ENCODE assay signal across 10 cellular contexts in genomic region chr3:88433572-88433971, GRCh38.
A peak's percentile ranks its signal among the peaks of the same experiment; 100 is the strongest.
DNase-seq lines count a peak whose midpoint lies in the region; ATAC-seq and TF ChIP-seq lines count a peak whose summit lies in the region.
"Had no signal": no experiment of that assay in that cellular context is flagged by ENCODE, and none has a peak within 500 bp of the region (broad histone marks: within the 10 kb centered on the region; RNA-seq: fewer than 3 reads in every experiment).

No MANE protein-coding gene starts in this region.

- no peaks in the 10 kb centered on the region for H3K36me3 ChIP-seq in A673 (ENCODE audit: insufficient read depth, low read length, poor library complexity, severe bottlenecking)
- no peaks in the 10 kb centered on the region for H3K36me3 ChIP-seq in CD8-positive, alpha-beta memory T cell (ENCODE audit: insufficient read depth, low read length)

- H3K27me3 Mint-ChIP-seq in CD8-positive, alpha-beta memory T cell, result no peaks in the 10 kb centered on the region

- intact Hi-C loops in A673 (cut with micrococcal nuclease; ENCODE audit: unreplicated experiment), result no loop called here

- ATAC-seq in GM19043 (IDR thresholded peaks at IDR 0.05; ENCODE audit: low read depth, unreplicated experiment), result peak; percentile 97
- ATAC-seq in HG02885 (IDR thresholded peaks at IDR 0.05; ENCODE audit: poor library complexity, unreplicated experiment), result peak; percentile 97

- no peaks in the 10 kb centered on the region for H3K9me3 ChIP-seq in A673 (ENCODE audit: low read depth, low read length, poor library complexity, severe bottlenecking)
- H3K9me3 ChIP-seq in CD8-positive, alpha-beta memory T cell (ENCODE audit: low read length), result no peaks in the 10 kb centered on the region

- no peaks in the 10 kb centered on the region for H3K4me1 Mint-ChIP-seq in CD8-positive, alpha-beta memory T cell

- BruUV-seq in A673 (replicated peaks; lab: Mats Ljungman, UMichigan), result no TSS peak

- no peak for TF ChIP-seq CTCF in A673 (conservative IDR thresholded peaks at IDR 0.05; ENCODE audit: low read depth, low read length)

- DNase-seq in A673 (ENCODE audit: low spot score), result peak; percentile 5
- DNase-seq in NCI-H2171 (lab: John Stamatoyannopoulos, UW), result peak; percentile 49
- no peak for DNase-seq in CD8-positive, alpha-beta memory T cell
- DNase-seq in NCI-H226, result no peak
- DNase-seq in ureter (ENCODE audit: low spot score), result no peak
- DNase-seq in cortex of kidney (lab: John Stamatoyannopoulos, UW), result no peak

- no peak overlapping the region for H3K27ac Mint-ChIP-seq in CD8-positive, alpha-beta memory T cell
- H3K27ac Mint-ChIP-seq: activated T-helper 1 cell treated with anti-CD3 and anti-CD28 coated beads, Interleukin-12 subunit alpha, Interleukin-12 subunit beta, Interleukin-2, Interleukin-4 antibody, amounts not matched to agents 30 ng/mL and 10 ng/mL and 1 ng/mL, durations not matched to agents 14 hours and 24 hours and 36 hours had no signal

- peaks cover 0 to 17% (median 5%) of the 10 kb centered on the region in 5 donors for H3K9me3 Mint-ChIP-seq in CD8-positive, alpha-beta memory T cell
- H3K9me3 Mint-ChIP-seq: activated T-helper 1 cell treated with anti-CD3 and anti-CD28 coated beads, Interleukin-12 subunit alpha, Interleukin-12 subunit beta, Interleukin-2, Interleukin-4 antibody, amounts not matched to agents 30 ng/mL and 10 ng/mL and 1 ng/mL, durations not matched to agents 14 hours and 24 hours and 36 hours had no signal

- POLR2A ChIA-PET in A673 (lab: Charles Lee; ENCODE audit: low non-redundant PET), result no interaction called here
- POLR2A ChIA-PET in CD8-positive, alpha-beta memory T cell (lab: Charles Lee), result no interaction called here

- no peak overlapping the region for H3K4me3 Mint-ChIP-seq in CD8-positive, alpha-beta memory T cell
- H3K4me3 Mint-ChIP-seq: activated T-helper 1 cell treated with anti-CD3 and anti-CD28 coated beads, Interleukin-12 subunit alpha, Interleukin-12 subunit beta, Interleukin-2, Interleukin-4 antibody, amounts not matched to agents 30 ng/mL and 10 ng/mL and 1 ng/mL, durations not matched to agents 14 hours and 24 hours and 36 hours had no signal

- no peak overlapping the region for H3K4me3 ChIP-seq in A673 (ENCODE audit: low read depth, low read length, poor library complexity, severe bottlenecking)
- H3K4me3 ChIP-seq in CD8-positive, alpha-beta memory T cell (ENCODE audit: low read length), result no peak overlapping the region
- H3K4me3 ChIP-seq: lung had no signal

- H3K36me3 Mint-ChIP-seq in CD8-positive, alpha-beta memory T cell, result no peaks in the 10 kb centered on the region

- H3K27ac ChIP-seq in A673 (ENCODE audit: low read depth, low read length, poor library complexity, severe bottlenecking), result no peak overlapping the region
- H3K27ac ChIP-seq in CD8-positive, alpha-beta memory T cell (ENCODE audit: low read depth, low read length), result no peak overlapping the region

- H3K27me3 ChIP-seq in A673 (replicated peaks; ENCODE audit: insufficient read depth, low read depth, low read length, poor library complexity), result no peaks in the 10 kb centered on the region
- H3K27me3 ChIP-seq in CD8-positive, alpha-beta memory T cell (ENCODE audit: insufficient read depth, low read length, poor library complexity, severe bottlenecking), result no peaks in the 10 kb centered on the region

- CTCF ChIA-PET in A673 (lab: Charles Lee), result no interaction called here
- CTCF ChIA-PET in CD8-positive, alpha-beta memory T cell (lab: Charles Lee), result no interaction called here

- no peaks in the 10 kb centered on the region for H3K4me1 ChIP-seq in A673 (ENCODE audit: insufficient read depth, low read length, poor library complexity, severe bottlenecking)
- H3K4me1 ChIP-seq in CD8-positive, alpha-beta memory T cell (ENCODE audit: insufficient read depth, low read length), result no peaks in the 10 kb centered on the region

Comparison
In these comparisons a context has a peak if more than half of its experiments do, and no peak if none do; other contexts are left out.
1. DNase-seq: peak in A673 (single experiment) and NCI-H2171 (single experiment); none in CD8-positive, alpha-beta memory T cell (0 of 5), NCI-H226 (single experiment), ureter (single experiment) and cortex of kidney (single experiment).